Comparison of ENCODE assay signal across 26 cellular contexts in the genomic region with DNA sequence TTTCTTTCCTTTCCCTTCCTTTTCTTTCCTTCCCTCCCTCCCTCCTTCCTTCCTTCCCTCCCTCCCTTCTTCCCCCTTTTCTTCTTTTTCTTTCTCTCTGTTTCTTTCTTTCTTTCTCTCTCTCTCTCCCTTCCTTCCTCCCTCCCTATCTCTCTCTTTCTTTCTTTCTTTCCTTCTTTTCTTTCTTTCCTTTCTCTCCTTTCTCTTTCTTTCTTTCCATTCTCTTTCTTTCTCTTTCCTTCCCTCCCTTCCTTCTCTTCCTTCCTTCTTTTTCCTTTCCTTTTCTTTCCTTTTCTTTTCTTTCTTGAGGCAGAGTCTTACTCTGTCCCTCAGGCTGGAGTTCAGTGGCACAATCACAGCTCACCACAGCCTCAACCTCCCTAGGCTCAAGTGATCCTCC. TPM values are rescaled to one million over a fixed set of nuclear protein-coding genes. Genes with fewer than 3 reads are reported as not detected.
"Had no signal": no experiment of that assay in that cellular context is flagged by ENCODE, and none has a peak within 500 bp of the region (broad histone marks: within the 10 kb centered on the region; RNA-seq: fewer than 3 reads in every experiment).

No MANE protein-coding gene starts in this region.

- H3K9me3 Mint-ChIP-seq: activated CD4-positive, alpha-beta memory T cell treated with anti-CD3 and anti-CD28 coated beads, Interleukin-2, amount 10 ng/mL, durations not matched to agents 7 days and 5 days; activated T-helper 1 cell treated with anti-CD3 and anti-CD28 coated beads, Interleukin-12 subunit alpha, Interleukin-12 subunit beta, Interleukin-2, Interleukin-4 antibody, amounts not matched to agents 30 ng/mL and 10 ng/mL and 1 ng/mL, durations not matched to agents 14 hours and 24 hours and 36 hours; immature natural killer cell; naive thymus-derived CD4-positive, alpha-beta T cell; neural crest cell had no signal

- H3K4me3 Mint-ChIP-seq: activated CD4-positive, alpha-beta memory T cell treated with anti-CD3 and anti-CD28 coated beads, Interleukin-2, amount 10 ng/mL, durations not matched to agents 7 days and 5 days; activated naive CD8-positive, alpha-beta T cell; activated T-helper 1 cell treated with anti-CD3 and anti-CD28 coated beads, Interleukin-12 subunit alpha, Interleukin-12 subunit beta, Interleukin-2, Interleukin-4 antibody, amounts not matched to agents 30 ng/mL and 10 ng/mL and 1 ng/mL, durations not matched to agents 14 hours and 24 hours and 36 hours; immature natural killer cell; naive thymus-derived CD4-positive, alpha-beta T cell; neural crest cell had no signal

- DNase-seq: activated CD4-positive, alpha-beta memory T cell treated with anti-CD3 and anti-CD28 coated beads, Interleukin-2, amount 10 ng/mL, durations not matched to agents 7 days and 5 days; activated CD4-positive, alpha-beta T cell treated with anti-CD3 and anti-CD28 coated beads for 48 hours; activated CD4-positive, CD25-positive, alpha-beta regulatory T cell; activated gamma-delta T cell treated with Interleukin-2 at 50 U/mL for 16 hours; adrenal gland; brain microvascular endothelial cell; caudate nucleus; glutamatergic neuron; immature natural killer cell; lower lobe of right lung; naive thymus-derived CD4-positive, alpha-beta T cell; posterior cingulate gyrus; small intestine; stimulated activated CD4-positive, alpha-beta T cell treated with anti-CD3 and anti-CD28 coated beads, Interleukin-2, amount 100 ng/mL, for 48 hours; stimulated activated CD8-positive, alpha-beta memory T cell treated with anti-CD3 and anti-CD28 coated beads, Interleukin-4, amount 100 ng/mL, for 48 hours; stimulated activated naive CD8-positive, alpha-beta T cell treated with anti-CD3 and anti-CD28 coated beads, Interleukin-15, Interleukin-2, amounts not matched to agents 100 U/mL and 50 U/mL, for 24 hours; T-helper 1 cell; tibial artery had no signal

- H3K4me1 ChIP-seq: adrenal gland, ascending aorta, esophagus muscularis mucosa, lower lobe of right lung had no signal

- H3K27me3 Mint-ChIP-seq: activated CD4-positive, alpha-beta memory T cell treated with anti-CD3 and anti-CD28 coated beads, Interleukin-2, amount 10 ng/mL, durations not matched to agents 7 days and 5 days; activated naive CD8-positive, alpha-beta T cell; naive thymus-derived CD4-positive, alpha-beta T cell had no signal

- H3K9me3 ChIP-seq: adrenal gland, ascending aorta, esophagus muscularis mucosa, lower lobe of right lung, tibial artery had no signal

- H3K79me2 ChIP-seq: hepatocyte had no signal

- H3K4me3 ChIP-seq: adrenal gland, ascending aorta, esophagus muscularis mucosa, hepatocyte, lower lobe of right lung, tibial artery had no signal

- H3K4me2 ChIP-seq: hepatocyte had no signal

- ATAC-seq: left lobe of liver; lower lobe of right lung; naive thymus-derived CD4-positive, alpha-beta T cell; sciatic nerve; stimulated activated naive CD8-positive, alpha-beta T cell treated with anti-CD3 and anti-CD28 coated beads, Interleukin-15, Interleukin-2, amounts not matched to agents 100 U/mL and 50 U/mL, for 24 hours had no signal

- H3K36me3 Mint-ChIP-seq: activated naive CD8-positive, alpha-beta T cell had no signal

- H2AFZ ChIP-seq: hepatocyte had no signal

- H3K27me3 ChIP-seq: adrenal gland, ascending aorta, brain microvascular endothelial cell, esophagus muscularis mucosa, hepatocyte, tibial artery had no signal

- H3K27ac ChIP-seq: adrenal gland, ascending aorta, brain microvascular endothelial cell, esophagus muscularis mucosa, hepatocyte, lower lobe of right lung, tibial artery had no signal

- H3K27ac Mint-ChIP-seq: activated CD4-positive, alpha-beta memory T cell treated with anti-CD3 and anti-CD28 coated beads, Interleukin-2, amount 10 ng/mL, durations not matched to agents 7 days and 5 days; activated naive CD8-positive, alpha-beta T cell; activated T-helper 1 cell treated with anti-CD3 and anti-CD28 coated beads, Interleukin-12 subunit alpha, Interleukin-12 subunit beta, Interleukin-2, Interleukin-4 antibody, amounts not matched to agents 30 ng/mL and 10 ng/mL and 1 ng/mL, durations not matched to agents 14 hours and 24 hours and 36 hours; immature natural killer cell; naive thymus-derived CD4-positive, alpha-beta T cell had no signal

- H3K36me3 ChIP-seq: adrenal gland, brain microvascular endothelial cell had no signal

- H3K4me1 Mint-ChIP-seq: immature natural killer cell, neural crest cell had no signal

RNA-seq across cellular contexts. Expression of a gene that starts 34.3 kb away (rescaled TPM):
- total RNA-seq: hepatocyte, neural crest cell had no signal
